16 cellular contexts compared by ENCODE assay signal in the genomic region with DNA sequence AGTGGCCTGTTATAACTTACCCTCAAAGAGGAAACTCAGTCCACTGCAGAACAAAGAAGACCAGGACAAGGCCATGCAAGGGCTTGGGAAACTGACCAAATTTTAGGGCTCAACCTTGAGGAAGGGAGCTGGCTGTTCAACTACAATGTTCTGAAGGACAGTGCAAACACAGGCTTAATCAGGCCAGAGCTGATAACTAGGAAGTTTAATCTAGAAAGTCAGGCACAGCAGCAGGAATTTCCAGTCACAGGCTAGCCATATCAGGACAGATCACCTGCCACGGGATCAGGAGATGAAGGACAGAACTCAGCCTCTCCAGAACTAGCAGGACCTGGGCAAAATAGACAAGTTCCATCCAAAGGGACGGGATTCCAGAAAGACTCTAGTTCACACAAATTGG.
A peak's percentile ranks its signal among the peaks of the same experiment; 100 is the strongest.
DNase-seq lines count a peak whose midpoint lies in the region; ATAC-seq and TF ChIP-seq lines count a peak whose summit lies in the region.
"Had no signal": no experiment of that assay in that cellular context is flagged by ENCODE, and none has a peak within 500 bp of the region (broad histone marks: within the 10 kb centered on the region; RNA-seq: fewer than 3 reads in every experiment).

No MANE protein-coding gene starts in this region.

- no peaks in the 10 kb centered on the region for H3K4me1 Mint-ChIP-seq in stimulated activated memory B cell treated with anti-CD40 and anti-IgM and Interleukin-4, amounts not matched to agents 10 μg/mL and 1 μg/mL and 100 μg/mL, for 72 hours
- H3K4me1 Mint-ChIP-seq: CD14-positive monocyte; CD4-positive, alpha-beta memory T cell had no signal

- H3K4me3 ChIP-seq in GM06990 (replicated peaks; ENCODE audit: low read depth, low read length): peak overlapping the region; percentile 41
- no peak overlapping the region for H3K4me3 ChIP-seq in MG63
- H3K4me3 ChIP-seq: A549, HAP-1 had no signal

- no peak overlapping the region for H3K4me3 Mint-ChIP-seq in stimulated activated memory B cell treated with anti-CD40 and anti-IgM and Interleukin-4, amounts not matched to agents 10 μg/mL and 1 μg/mL and 100 μg/mL, for 72 hours
- H3K4me3 Mint-ChIP-seq: CD14-positive monocyte; CD4-positive, alpha-beta memory T cell had no signal

- peak overlapping the region; percentile 1 for H3K27ac ChIP-seq in caudate nucleus (ENCODE audit: low read depth, low read length)
- H3K27ac ChIP-seq: 22Rv1, A549 had no signal

- H3K36me3 ChIP-seq in GM06990 (ENCODE audit: control insufficient read depth, insufficient read depth, low read length) (no peaks in the 10 kb centered on the region), MG63 (no peaks in the 10 kb centered on the region)
- H3K36me3 ChIP-seq: HAP-1 had no signal

- H3K27me3 Mint-ChIP-seq in stimulated activated memory B cell treated with anti-CD40 and anti-IgM and Interleukin-4, amounts not matched to agents 10 μg/mL and 1 μg/mL and 100 μg/mL, for 72 hours: peaks cover 19% of the 10 kb centered on the region

- intact Hi-C loops in Right ventricle myocardium inferior (cut with DNase I) (no loop called here), left cardiac atrium (cut with DNase I) (no loop called here)

- no peaks in the 10 kb centered on the region for H3K9me3 ChIP-seq in MG63
- H3K9me3 ChIP-seq: A549, HAP-1 had no signal

- H3K9me3 Mint-ChIP-seq in stimulated activated memory B cell treated with anti-CD40 and anti-IgM and Interleukin-4, amounts not matched to agents 10 μg/mL and 1 μg/mL and 100 μg/mL, for 72 hours: no peaks in the 10 kb centered on the region
- H3K9me3 Mint-ChIP-seq: CD4-positive, alpha-beta memory T cell had no signal

- H3K27me3 ChIP-seq in GM06990 (replicated peaks; ENCODE audit: control insufficient read depth, insufficient read depth, low read length): no peaks in the 10 kb centered on the region
- no peaks in the 10 kb centered on the region for H3K27me3 ChIP-seq in MG63

- H3K36me3 Mint-ChIP-seq in stimulated activated memory B cell treated with anti-CD40 and anti-IgM and Interleukin-4, amounts not matched to agents 10 μg/mL and 1 μg/mL and 100 μg/mL, for 72 hours: no peaks in the 10 kb centered on the region
- H3K36me3 Mint-ChIP-seq: CD14-positive monocyte; CD4-positive, alpha-beta memory T cell had no signal

- H3K27ac Mint-ChIP-seq in stimulated activated memory B cell treated with anti-CD40 and anti-IgM and Interleukin-4, amounts not matched to agents 10 μg/mL and 1 μg/mL and 100 μg/mL, for 72 hours: no peak overlapping the region
- H3K27ac Mint-ChIP-seq: CD4-positive, alpha-beta memory T cell had no signal

- ATAC-seq in Right ventricle myocardium inferior (peak; percentile 30), left cardiac atrium (no peak)
- ATAC-seq in stimulated activated memory B cell treated with anti-CD40 and anti-IgM and Interleukin-4, amounts not matched to agents 10 μg/mL and 1 μg/mL and 100 μg/mL, for 72 hours: peak; percentile 13
- ATAC-seq: A549 had no signal

- DNase-seq in Right ventricle myocardium inferior (ENCODE audit: missing footprints): no peak
- DNase-seq in left cardiac atrium: no peak
- no peak for DNase-seq in GM06990 (ENCODE audit: extremely low read depth, insufficient read length)
- no peak for DNase-seq in caudate nucleus (lab: John Stamatoyannopoulos, UW)
- DNase-seq in MG63: no peak
- no peak for DNase-seq in GDM1 (lab: John Stamatoyannopoulos, UW)
- DNase-seq: AML-193; CD4-positive, alpha-beta memory T cell; DMS153; DMS79; GF-D8 had no signal

- TF ChIP-seq CTCF in GM06990 (IDR thresholded peaks at IDR 0.05; ENCODE audit: insufficient read depth, low read length, poor library complexity, severe bottlenecking): no peak

Comparison
In these comparisons a context has a peak if more than half of its experiments do, and no peak if none do; other contexts are left out.
1. ATAC-seq: peak in Right ventricle myocardium inferior (single experiment) and stimulated activated memory B cell treated with anti-CD40 and anti-IgM and Interleukin-4, amounts not matched to agents 10 μg/mL and 1 μg/mL and 100 μg/mL, for 72 hours (single experiment); none in left cardiac atrium (0 of 2).